ENCODE assay signal across 15 cellular contexts in the genomic region with DNA sequence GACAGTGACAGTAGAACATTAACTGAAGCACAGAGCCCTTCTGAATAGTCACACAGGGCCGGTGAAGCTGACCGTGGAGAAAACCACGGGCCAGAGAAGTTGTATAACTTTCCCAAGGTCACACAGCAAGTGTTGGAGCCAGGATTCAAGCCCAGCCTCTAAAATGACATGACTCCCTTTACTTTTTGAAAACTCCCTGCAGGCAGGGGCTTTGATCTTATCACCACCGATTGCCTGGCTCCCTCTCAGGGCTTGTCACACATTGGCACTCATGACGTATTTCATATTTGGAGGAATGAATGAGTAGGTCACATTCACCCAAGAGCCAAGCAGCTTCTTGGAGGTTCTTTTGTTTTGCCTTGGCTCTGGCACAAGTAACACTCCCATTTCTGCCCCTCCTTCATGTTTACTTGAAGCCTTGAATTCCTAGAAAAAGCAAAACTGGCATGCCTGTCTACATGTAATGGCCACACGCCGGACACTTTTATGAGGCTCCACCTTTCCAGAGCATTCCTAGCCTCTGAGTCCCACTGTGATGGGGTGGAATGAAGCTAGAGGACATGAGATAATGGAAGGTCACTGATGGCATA. TPM values are rescaled to one million over a fixed set of nuclear protein-coding genes. Genes with fewer than 3 reads are reported as not detected.
DNase-seq lines count a peak whose midpoint lies in the region; ATAC-seq, FAIRE-seq and TF ChIP-seq lines count a peak whose summit lies in the region.
"Had no signal": no experiment of that assay in that cellular context is flagged by ENCODE, and none has a peak within 500 bp of the region (broad histone marks: within the 10 kb centered on the region; RNA-seq: fewer than 3 reads in every experiment).

No MANE protein-coding gene starts in this region.

- no peaks in the 10 kb centered on the region for H3K36me3 Mint-ChIP-seq in H9 (ENCODE audit: insufficient read depth in 1 of 3, low read depth in 3 of 3)
- no peaks in the 10 kb centered on the region for H3K36me3 Mint-ChIP-seq in activated T-helper 1 cell treated with anti-CD3 and anti-CD28 coated beads, Interleukin-12 subunit alpha, Interleukin-12 subunit beta, Interleukin-2, Interleukin-4 antibody, amounts not matched to agents 30 ng/mL and 10 ng/mL and 1 ng/mL, durations not matched to agents 14 hours and 24 hours and 36 hours (ENCODE audit: low read depth)
- no peaks in the 10 kb centered on the region for H3K36me3 Mint-ChIP-seq in T-helper 17 cell (ENCODE audit: low read depth)

- H2BK120ac ChIP-seq in H9 (ENCODE audit: low read depth, low read length, poor library complexity, severe bottlenecking) = no peak overlapping the region

- H3K23me2 ChIP-seq in H9 (ENCODE audit: insufficient read length, low read depth, low read length, poor library complexity, severe bottlenecking) = no peaks in the 10 kb centered on the region

- H2BK12ac ChIP-seq in H9 (ENCODE audit: insufficient read length, low read depth, low read length) = no peak overlapping the region

- intact Hi-C loops in activated T-helper 1 cell treated with anti-CD3 and anti-CD28 coated beads, Interleukin-12 subunit alpha, Interleukin-12 subunit beta, Interleukin-2, Interleukin-4 antibody, amounts not matched to agents 30 ng/mL and 10 ng/mL and 1 ng/mL, durations not matched to agents 14 hours and 24 hours and 36 hours (cut with micrococcal nuclease) = no loop called here
- intact Hi-C loops in upper lobe of right lung (cut with DNase I) = no loop called here

- H3K27ac ChIP-seq in H9 (ENCODE audit: insufficient read length, low read depth, low read length) (no peak overlapping the region), upper lobe of right lung (no peak overlapping the region)

- no peak overlapping the region for H3K9ac ChIP-seq in H9 (ENCODE audit: extremely low read depth, insufficient read length, low read length)

- FAIRE-seq in GM19239 (lab: Jason Lieb, UNC) = no peak

- H3K9me3 Mint-ChIP-seq in H9 = no peaks in the 10 kb centered on the region
- no peaks in the 10 kb centered on the region for H3K9me3 Mint-ChIP-seq in activated T-helper 1 cell treated with anti-CD3 and anti-CD28 coated beads, Interleukin-12 subunit alpha, Interleukin-12 subunit beta, Interleukin-2, Interleukin-4 antibody, amounts not matched to agents 30 ng/mL and 10 ng/mL and 1 ng/mL, durations not matched to agents 14 hours and 24 hours and 36 hours

- H3K36me3 ChIP-seq in upper lobe of right lung = no peaks in the 10 kb centered on the region

- ATAC-seq in upper lobe of right lung = peak; percentile 86
- ATAC-seq in T-helper 17 cell = no peak
- ATAC-seq: activated CD4-positive, CD25-positive, alpha-beta regulatory T cell treated with anti-CD3 and anti-CD28 coated beads, Interleukin-2, amount 50 U/mL, for 24 hours had no signal

- peaks cover 3% of the 10 kb centered on the region for H3K27me3 Mint-ChIP-seq in H9 (ENCODE audit: low read depth)
- no peaks in the 10 kb centered on the region for H3K27me3 Mint-ChIP-seq in activated T-helper 1 cell treated with anti-CD3 and anti-CD28 coated beads, Interleukin-12 subunit alpha, Interleukin-12 subunit beta, Interleukin-2, Interleukin-4 antibody, amounts not matched to agents 30 ng/mL and 10 ng/mL and 1 ng/mL, durations not matched to agents 14 hours and 24 hours and 36 hours (ENCODE audit: insufficient read depth)
- H3K27me3 Mint-ChIP-seq in T-helper 17 cell = no peaks in the 10 kb centered on the region

- peaks cover 0 to 4% of the 10 kb centered on the region in 2 experiments; a peak in 1 of 4 replicates for H3K4me1 Mint-ChIP-seq in H9
- H3K4me1 Mint-ChIP-seq in activated T-helper 1 cell treated with anti-CD3 and anti-CD28 coated beads, Interleukin-12 subunit alpha, Interleukin-12 subunit beta, Interleukin-2, Interleukin-4 antibody, amounts not matched to agents 30 ng/mL and 10 ng/mL and 1 ng/mL, durations not matched to agents 14 hours and 24 hours and 36 hours (ENCODE audit: low read depth) = peaks cover 17% of the 10 kb centered on the region
- no peaks in the 10 kb centered on the region for H3K4me1 Mint-ChIP-seq in T-helper 17 cell

- DNase-seq in H9 (peak; percentile 4), kidney tubule cell (ENCODE audit: low spot score) (peak; percentile 56), upper lobe of right lung (no peak), T-helper 17 cell (no peak), GM19239 (ENCODE audit: insufficient read length, low spot score) (no peak), GM10266 (ENCODE audit: extremely low spot score) (no peak)
- DNase-seq in activated T-helper 1 cell treated with anti-CD3 and anti-CD28 coated beads, Interleukin-12 subunit alpha, Interleukin-12 subunit beta, Interleukin-2, Interleukin-4 antibody, amounts not matched to agents 30 ng/mL and 10 ng/mL and 1 ng/mL, durations not matched to agents 14 hours and 24 hours and 36 hours (ENCODE audit: low spot score) = no peak
- DNase-seq: activated T-cell treated with anti-CD3 and anti-CD28 coated beads for 4 hours, anterior cingulate cortex, NCI-H1092, NCI-H526, retina, SHP77 treated with DMSO at 0.1 percent for 48 hours, substantia nigra had no signal

- H3K14ac ChIP-seq in H9 (ENCODE audit: insufficient read depth, low read length) = no peak overlapping the region

- no peak overlapping the region for H2BK5ac ChIP-seq in H9 (ENCODE audit: insufficient read length, low read length)

- H3K27ac Mint-ChIP-seq in H9 (no peak overlapping the region), T-helper 17 cell (no peak overlapping the region)
- H3K27ac Mint-ChIP-seq in activated T-helper 1 cell treated with anti-CD3 and anti-CD28 coated beads, Interleukin-12 subunit alpha, Interleukin-12 subunit beta, Interleukin-2, Interleukin-4 antibody, amounts not matched to agents 30 ng/mL and 10 ng/mL and 1 ng/mL, durations not matched to agents 14 hours and 24 hours and 36 hours = peak overlapping the region; percentile 40

- H3T11ph ChIP-seq in H9 (ENCODE audit: low read length) = no peak overlapping the region

- no peak overlapping the region for H4K8ac ChIP-seq in H9 (replicated peaks; ENCODE audit: insufficient read length, low read depth, low read length)

- H4K5ac ChIP-seq in H9 (ENCODE audit: insufficient read length, low read depth, low read length) = no peak overlapping the region

- no peak overlapping the region for H3K18ac ChIP-seq in H9 (ENCODE audit: insufficient read length, low read depth, low read length)

- no peak overlapping the region for H3K4ac ChIP-seq in H9 (ENCODE audit: low read depth, low read length)

- no peaks in the 10 kb centered on the region for H3K27me3 ChIP-seq in H9 (ENCODE audit: insufficient read depth, low read length)
- no peaks in the 10 kb centered on the region for H3K27me3 ChIP-seq in upper lobe of right lung

- H2AFZ ChIP-seq in H9 (ENCODE audit: low read length) = no peak overlapping the region

- TF ChIP-seq CTCF in H9 (conservative IDR thresholded peaks at IDR 0.05) = no peak
- no peak for TF ChIP-seq CTCF in upper lobe of right lung (IDR thresholded peaks at IDR 0.05)
- TF ChIP-seq CTCF in GM10266 (IDR thresholded peaks at IDR 0.05; ENCODE audit: control insufficient read depth, insufficient read depth, low read depth, missing control alignments) = no peak

- H3K4me1 ChIP-seq in H9 (ENCODE audit: insufficient read depth, low read length) (no peaks in the 10 kb centered on the region), upper lobe of right lung (peaks cover 5% of the 10 kb centered on the region)

- H3K4me3 Mint-ChIP-seq in H9 (no peak overlapping the region), T-helper 17 cell (no peak overlapping the region)
- H3K4me3 Mint-ChIP-seq in activated T-helper 1 cell treated with anti-CD3 and anti-CD28 coated beads, Interleukin-12 subunit alpha, Interleukin-12 subunit beta, Interleukin-2, Interleukin-4 antibody, amounts not matched to agents 30 ng/mL and 10 ng/mL and 1 ng/mL, durations not matched to agents 14 hours and 24 hours and 36 hours = no peak overlapping the region

- H2AK5ac ChIP-seq in H9 (ENCODE audit: insufficient read length, low read length) = no peak overlapping the region

- no peak overlapping the region for H3K56ac ChIP-seq in H9 (ENCODE audit: insufficient read length, low read depth, low read length)

- no peaks in the 10 kb centered on the region for H3K79me1 ChIP-seq in H9 (ENCODE audit: insufficient read depth, low read depth, low read length, poor library complexity, severe bottlenecking)

- H2BK20ac ChIP-seq in H9 (ENCODE audit: low read depth, low read length, poor library complexity, severe bottlenecking) = no peak overlapping the region

- no peaks in the 10 kb centered on the region for H3K79me2 ChIP-seq in H9 (ENCODE audit: insufficient read depth, low read length)

- H4K91ac ChIP-seq in H9 (ENCODE audit: insufficient read length, low read depth, low read length) = no peak overlapping the region

- no peak overlapping the region for H3K4me3 ChIP-seq in upper lobe of right lung

- H3K23ac ChIP-seq in H9 (ENCODE audit: insufficient read length, low read depth, low read length) = no peak overlapping the region

- no peaks in the 10 kb centered on the region for H4K20me1 ChIP-seq in H9 (ENCODE audit: control insufficient read depth, insufficient read depth, insufficient read length)

- no peak overlapping the region for H2BK15ac ChIP-seq in H9 (ENCODE audit: low read depth, low read length)

- H3K4me2 ChIP-seq in H9 (ENCODE audit: insufficient read depth, insufficient read length, low read length) = no peak overlapping the region

- no CpG with 5 or more reads among the region's 7 CpGs for WGBS in H9 (ENCODE audit: extremely low coverage, insufficient read length, low lambda C conversion rate)

- no peaks in the 10 kb centered on the region for H3K9me3 ChIP-seq in H9 (ENCODE audit: control insufficient read depth, low read depth, low read length)
- H3K9me3 ChIP-seq in upper lobe of right lung = no peaks in the 10 kb centered on the region
- no peaks in the 10 kb centered on the region for H3K9me3 ChIP-seq in T-helper 17 cell (ENCODE audit: control insufficient read depth, low read length, poor library complexity, severe bottlenecking)

RNA-seq across cellular contexts. Expression of a gene that starts 13.3 kb away (rescaled TPM):
- total RNA-seq in H9 (2021) (52.3 and 54.8 TPM in 2 replicates), upper lobe of right lung (43.8 TPM), T-helper 17 cell (100 to 1,000 TPM; 122 to 153 TPM)
- 67.0 and 68.4 TPM in 2 replicates for total RNA-seq in activated T-helper 1 cell treated with anti-CD3 and anti-CD28 coated beads, Interleukin-12 subunit alpha, Interleukin-12 subunit beta, Interleukin-2, Interleukin-4 antibody, amounts not matched to agents 30 ng/mL and 10 ng/mL and 1 ng/mL, durations not matched to agents 14 hours and 24 hours and 36 hours

Comparison
In these comparisons a context has a peak if more than half of its experiments do, and no peak if none do; other contexts are left out.
1. DNase-seq: peak in H9 (single experiment) and kidney tubule cell (single experiment); none in activated T-helper 1 cell treated with anti-CD3 and anti-CD28 coated beads, Interleukin-12 subunit alpha, Interleukin-12 subunit beta, Interleukin-2, Interleukin-4 antibody, amounts not matched to agents 30 ng/mL and 10 ng/mL and 1 ng/mL, durations not matched to agents 14 hours and 24 hours and 36 hours (single experiment), upper lobe of right lung (single experiment), T-helper 17 cell (0 of 3), GM19239 (single experiment) and GM10266 (single experiment).